16 cellular contexts compared by ENCODE assay signal in genomic region chr15:98807262-98807661, GRCh38.
DNase-seq lines count a peak whose midpoint lies in the region; ATAC-seq and TF ChIP-seq lines count a peak whose summit lies in the region.
"Had no signal": no experiment of that assay in that cellular context is flagged by ENCODE, and none has a peak within 500 bp of the region (broad histone marks: within the 10 kb centered on the region; RNA-seq: fewer than 3 reads in every experiment).

No MANE protein-coding gene starts in this region.

- H2BK120ac ChIP-seq in mesendoderm (ENCODE audit: low read depth, low read length), result no peak overlapping the region

- H4K5ac ChIP-seq in mesendoderm (ENCODE audit: low read length), result no peak overlapping the region

- H2BK15ac ChIP-seq in mesendoderm (replicated peaks; ENCODE audit: low read depth), result no peak overlapping the region

- H3K4me2 ChIP-seq in mesendoderm (ENCODE audit: low read length), result no peak overlapping the region

- peaks cover 64% of the 10 kb centered on the region for H3K79me2 ChIP-seq in mesendoderm (ENCODE audit: control insufficient read depth, insufficient read depth, low read length)

- H3K18ac ChIP-seq in mesendoderm (ENCODE audit: low read length), result no peak overlapping the region

- H3K27ac ChIP-seq in cingulate gyrus (ENCODE audit: low read depth, low read length), result peak overlapping the region; percentile 8
- no peak overlapping the region for H3K27ac ChIP-seq in mesendoderm (ENCODE audit: low read depth, low read length)
- no peak overlapping the region for H3K27ac ChIP-seq in body of pancreas

- no peaks in the 10 kb centered on the region for H3K36me3 ChIP-seq in mesendoderm (ENCODE audit: control insufficient read depth, insufficient read depth, low read length)
- H3K36me3 ChIP-seq in body of pancreas (replicated peaks in 1 of 2; ENCODE audit: insufficient read depth in 1 of 2, low read depth in 2 of 2), result no peaks in the 10 kb centered on the region

- peaks cover 4% of the 10 kb centered on the region for H3K4me1 ChIP-seq in mesendoderm (ENCODE audit: control insufficient read depth, low read depth, low read length)
- H3K4me1 ChIP-seq in body of pancreas, result peaks cover 46% of the 10 kb centered on the region

- H3K4ac ChIP-seq in mesendoderm (ENCODE audit: low read depth, low read length), result no peak overlapping the region

- H2AK5ac ChIP-seq in mesendoderm (ENCODE audit: low read length), result no peak overlapping the region

- no peak overlapping the region for H4K8ac ChIP-seq in mesendoderm (ENCODE audit: low read depth, low read length)

- no peak overlapping the region for H3K9ac ChIP-seq in mesendoderm (ENCODE audit: low read length)

- H2BK5ac ChIP-seq in mesendoderm (ENCODE audit: low read length), result no peak overlapping the region

- DNase-seq in AG09309 (ENCODE audit: low read depth) (peak; percentile 75), LHCN-M2 (ENCODE audit: low read depth) (peak; percentile 72), mesendoderm (no peak), body of pancreas (no peak)
- DNase-seq in stimulated activated CD4-positive, alpha-beta T cell treated with anti-CD3 and anti-CD28 coated beads, Interleukin-12 subunit alpha, Interleukin-12 subunit beta, amount 100 ng/mL, for 4 hours, result no peak
- no peak for DNase-seq in central memory CD4-positive, alpha-beta T cell
- DNase-seq: activated CD4-positive, alpha-beta T cell treated with anti-CD3 and anti-CD28 coated beads, Interleukin-2, amount 10 ng/mL, durations not matched to agents 24 days and 14 days; activated effector memory CD4-positive, alpha-beta T cell treated with anti-CD3 and anti-CD28 coated beads, Interleukin-2, amount 50 U/mL, for 16 hours; dermis blood vessel endothelial cell; NCI-H1436; NCI-H748 treated with DMSO at 0.1 percent for 48 hours; nucleus accumbens; stimulated activated CD4-positive, alpha-beta T cell treated with anti-CD3 and anti-CD28 coated beads, Interleukin-1b, Interleukin-23, amount 100 ng/mL, for 48 hours had no signal

- WGBS in mesendoderm (ENCODE audit: extremely low coverage, insufficient coverage, low lambda C conversion rate), result no CpG with 5 or more reads among the region's 4 CpGs
- 53 to 57% methylated on average over 4 of the region's 4 CpGs for WGBS in body of pancreas, 2 donors

- H3K56ac ChIP-seq in mesendoderm (ENCODE audit: low read length), result peak overlapping the region; percentile 10

- H3K4me3 ChIP-seq in AG09309 (ENCODE audit: control insufficient read depth, low read depth, low read length), result no peak overlapping the region
- no peak overlapping the region for H3K4me3 ChIP-seq in mesendoderm (ENCODE audit: low read length)
- H3K4me3 ChIP-seq in body of pancreas, result no peak overlapping the region

- no peak overlapping the region for H3K23ac ChIP-seq in mesendoderm (ENCODE audit: low read length)

- TF ChIP-seq CTCF in AG09309 (IDR thresholded peaks at IDR 0.05; ENCODE audit: control insufficient read depth, insufficient read depth, low read depth, low read length, missing control alignments) (no peak), body of pancreas (IDR thresholded peaks at IDR 0.05) (no peak)

- H3K9me3 ChIP-seq in body of pancreas, result no peaks in the 10 kb centered on the region

- no peak for ATAC-seq in GM18907 (IDR thresholded peaks at IDR 0.05; ENCODE audit: unreplicated experiment)
- no peak for ATAC-seq in body of pancreas
- ATAC-seq: left lobe of liver had no signal

- H3K79me1 ChIP-seq in mesendoderm (ENCODE audit: low read length), result peaks cover 23% of the 10 kb centered on the region

- TF ChIP-seq POLR2A in body of pancreas (IDR thresholded peaks at IDR 0.05), result no peak

- intact Hi-C loops in body of pancreas (cut with DNase I), result no loop called here

- H3K27me3 ChIP-seq in mesendoderm (ENCODE audit: insufficient read depth, low read length, poor library complexity), result no peaks in the 10 kb centered on the region
- H3K27me3 ChIP-seq in body of pancreas, result no peaks in the 10 kb centered on the region

Comparison
In these comparisons a context has a peak if more than half of its experiments do, and no peak if none do; other contexts are left out.
1. DNase-seq: peak in AG09309 (single experiment) and LHCN-M2 (single experiment); none in mesendoderm (single experiment), stimulated activated CD4-positive, alpha-beta T cell treated with anti-CD3 and anti-CD28 coated beads, Interleukin-12 subunit alpha, Interleukin-12 subunit beta, amount 100 ng/mL, for 4 hours (single experiment), central memory CD4-positive, alpha-beta T cell (single experiment) and body of pancreas (0 of 4).